ENCODE assay signal across 33 cellular contexts in the genomic region with DNA sequence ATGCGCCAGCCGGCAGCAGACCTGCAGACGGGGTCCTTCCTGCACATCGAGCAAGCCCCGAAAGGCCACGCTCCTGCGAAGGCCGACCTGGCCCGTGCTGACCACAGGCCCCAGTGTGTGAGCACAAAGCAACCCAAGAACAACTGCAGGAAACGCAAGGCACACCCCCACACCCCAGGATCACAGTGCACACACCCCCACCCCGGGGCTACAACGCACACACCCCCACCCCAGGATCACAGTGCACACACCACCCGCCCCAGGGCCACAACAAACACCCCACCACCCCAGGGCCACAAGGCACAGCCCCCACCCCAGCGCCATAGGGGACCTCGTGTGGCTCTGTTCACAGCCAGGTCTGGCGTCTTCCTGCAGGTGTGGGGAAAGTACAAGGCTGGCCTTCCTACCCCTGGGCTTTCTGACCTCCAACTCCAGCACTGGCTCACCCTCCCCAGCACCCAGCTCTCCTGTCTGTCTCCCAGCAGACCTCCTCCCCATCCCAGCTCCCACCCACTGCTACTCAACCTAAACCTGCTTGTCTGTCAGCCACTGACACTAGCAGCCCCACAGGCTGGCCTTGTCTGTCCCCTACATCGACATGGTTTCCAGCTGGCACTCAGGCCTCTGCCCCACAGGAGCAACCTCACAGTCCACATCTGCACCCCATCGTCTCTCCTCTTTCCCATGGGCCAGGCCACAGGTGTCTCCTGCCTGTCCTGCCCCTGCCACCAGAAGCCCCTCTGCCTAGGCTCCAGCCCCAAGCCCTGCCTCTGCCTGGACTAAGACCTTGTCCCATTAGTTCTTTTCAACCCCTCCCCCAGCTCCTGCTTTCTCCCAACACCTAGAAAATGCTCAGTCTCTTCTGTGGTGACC. TPM values are rescaled to one million over a fixed set of nuclear protein-coding genes. Genes with fewer than 3 reads are reported as not detected.
"Had no signal": no experiment of that assay in that cellular context is flagged by ENCODE, and none has a peak within 500 bp of the region (broad histone marks: within the 10 kb centered on the region; RNA-seq: fewer than 3 reads in every experiment).

No MANE protein-coding gene starts in this region.

- H3K4me1 ChIP-seq: pancreas had no signal

- H3K27ac ChIP-seq: brain microvascular endothelial cell, esophagus squamous epithelium, gastroesophageal sphincter, heart right ventricle, neutrophil, pancreas, psoas muscle, right atrium auricular region, SK-N-MC, upper lobe of left lung, WERI-Rb-1 had no signal

- H3K9me3 Mint-ChIP-seq: activated CD4-positive, alpha-beta T cell treated with anti-CD3 and anti-CD28 coated beads, Interleukin-2, amount 10 ng/mL, durations not matched to agents 7 days and 5 days; activated CD8-positive, alpha-beta T cell treated with anti-CD3 and anti-CD28 coated beads for 36 hours; effector memory CD8-positive, alpha-beta T cell; naive thymus-derived CD8-positive, alpha-beta T cell had no signal

- H3K27me3 ChIP-seq: brain microvascular endothelial cell, neutrophil, pancreas, right atrium auricular region, upper lobe of left lung had no signal

- H3K36me3 Mint-ChIP-seq: activated CD8-positive, alpha-beta memory T cell treated with anti-CD3 and anti-CD28 coated beads, Interleukin-2, amount 10 ng/mL, durations not matched to agents 7 days and 5 days; naive thymus-derived CD8-positive, alpha-beta T cell had no signal

- H3K4me1 Mint-ChIP-seq: activated CD4-positive, alpha-beta T cell treated with anti-CD3 and anti-CD28 coated beads, Interleukin-2, amount 10 ng/mL, durations not matched to agents 7 days and 5 days; activated CD8-positive, alpha-beta memory T cell treated with anti-CD3 and anti-CD28 coated beads, Interleukin-2, amount 10 ng/mL, durations not matched to agents 7 days and 5 days; naive thymus-derived CD8-positive, alpha-beta T cell; T-helper 17 cell had no signal

- DNase-seq: activated CD4-positive, alpha-beta T cell treated with anti-CD3 and anti-CD28 coated beads, Interleukin-2, amount 10 ng/mL, durations not matched to agents 7 days and 5 days; activated CD4-positive, CD25-positive, alpha-beta regulatory T cell treated with anti-CD3 and anti-CD28 coated beads, Interleukin-2, amount 50 U/mL, for 72 hours; activated CD8-positive, alpha-beta memory T cell treated with anti-CD3 and anti-CD28 coated beads, Interleukin-2, amount 10 ng/mL, durations not matched to agents 7 days and 5 days; activated CD8-positive, alpha-beta T cell treated with anti-CD3 and anti-CD28 coated beads for 36 hours; activated gamma-delta T cell; activated naive CD4-positive, alpha-beta T cell treated with anti-CD3 and anti-CD28 coated beads, Interleukin-2, amount 50 U/mL, for 16 hours; activated T-cell treated with anti-CD3 and anti-CD28 coated beads for 4 hours; brain microvascular endothelial cell; central memory CD4-positive, alpha-beta T cell; effector memory CD8-positive, alpha-beta T cell; esophagus squamous epithelium; heart right ventricle; islet precursor cell; left colon; stimulated activated CD4-positive, alpha-beta T cell treated with anti-CD3 and anti-CD28 coated beads, Interleukin-2, amount 100 ng/mL, for 24 hours; stimulated activated naive CD4-positive, alpha-beta T cell; SW 1271; T-helper 17 cell; upper lobe of left lung; WERI-Rb-1 had no signal

- H3K27ac Mint-ChIP-seq: activated CD4-positive, alpha-beta T cell treated with anti-CD3 and anti-CD28 coated beads, Interleukin-2, amount 10 ng/mL, durations not matched to agents 7 days and 5 days; activated CD8-positive, alpha-beta memory T cell treated with anti-CD3 and anti-CD28 coated beads, Interleukin-2, amount 10 ng/mL, durations not matched to agents 7 days and 5 days; activated CD8-positive, alpha-beta T cell treated with anti-CD3 and anti-CD28 coated beads for 36 hours; effector memory CD8-positive, alpha-beta T cell; naive thymus-derived CD8-positive, alpha-beta T cell; T-helper 17 cell had no signal

- H3K4me3 ChIP-seq: dorsolateral prefrontal cortex, esophagus squamous epithelium, gastroesophageal sphincter, heart right ventricle, lung, pancreas, psoas muscle, right atrium auricular region, SK-N-MC, upper lobe of left lung had no signal

- ATAC-seq: activated CD8-positive, alpha-beta memory T cell treated with anti-CD3 and anti-CD28 coated beads, Interleukin-2, amount 10 ng/mL, durations not matched to agents 7 days and 5 days; activated CD8-positive, alpha-beta T cell treated with anti-CD3 and anti-CD28 coated beads for 36 hours; effector memory CD8-positive, alpha-beta T cell; gastroesophageal sphincter; left colon; naive thymus-derived CD8-positive, alpha-beta T cell; pancreas; psoas muscle; T-helper 17 cell had no signal

- H3K36me3 ChIP-seq: brain microvascular endothelial cell, esophagus squamous epithelium, gastroesophageal sphincter, heart right ventricle, neutrophil, pancreas, right atrium auricular region, upper lobe of left lung had no signal

- H3K4me3 Mint-ChIP-seq: activated CD4-positive, alpha-beta T cell treated with anti-CD3 and anti-CD28 coated beads, Interleukin-2, amount 10 ng/mL, durations not matched to agents 7 days and 5 days; activated CD8-positive, alpha-beta memory T cell treated with anti-CD3 and anti-CD28 coated beads, Interleukin-2, amount 10 ng/mL, durations not matched to agents 7 days and 5 days; activated CD8-positive, alpha-beta T cell treated with anti-CD3 and anti-CD28 coated beads for 36 hours; effector memory CD8-positive, alpha-beta T cell; naive thymus-derived CD8-positive, alpha-beta T cell; T-helper 17 cell had no signal

- H3K9me3 ChIP-seq: esophagus squamous epithelium, gastroesophageal sphincter, heart right ventricle, neutrophil, pancreas, psoas muscle, right atrium auricular region, upper lobe of left lung had no signal

RNA-seq across cellular contexts. Expression of a gene that starts 29.7 kb away (rescaled TPM):
- total RNA-seq: activated CD4-positive, alpha-beta T cell treated with anti-CD3 and anti-CD28 coated beads, Interleukin-2, amount 10 ng/mL, durations not matched to agents 7 days and 5 days; activated CD8-positive, alpha-beta memory T cell treated with anti-CD3 and anti-CD28 coated beads, Interleukin-2, amount 10 ng/mL, durations not matched to agents 7 days and 5 days; activated CD8-positive, alpha-beta T cell treated with anti-CD3 and anti-CD28 coated beads for 36 hours; aorta; esophagus squamous epithelium; naive thymus-derived CD8-positive, alpha-beta T cell; psoas muscle; T-helper 17 cell; upper lobe of left lung had no signal
- polyA plus RNA-seq: naive thymus-derived CD8-positive, alpha-beta T cell had no signal

RNA-seq across cellular contexts. Expression of a gene that starts 59.2 kb away (rescaled TPM):
- total RNA-seq: activated CD4-positive, alpha-beta T cell treated with anti-CD3 and anti-CD28 coated beads, Interleukin-2, amount 10 ng/mL, durations not matched to agents 7 days and 5 days; activated CD8-positive, alpha-beta memory T cell treated with anti-CD3 and anti-CD28 coated beads, Interleukin-2, amount 10 ng/mL, durations not matched to agents 7 days and 5 days; activated CD8-positive, alpha-beta T cell treated with anti-CD3 and anti-CD28 coated beads for 36 hours; aorta; esophagus squamous epithelium; gastroesophageal sphincter; heart right ventricle; left colon; lung; naive thymus-derived CD8-positive, alpha-beta T cell; pancreas; psoas muscle; right atrium auricular region; skeletal muscle tissue; subcutaneous adipose tissue; T-helper 17 cell; upper lobe of left lung had no signal
- polyA plus RNA-seq: adipose tissue; heart right ventricle; lung; naive thymus-derived CD8-positive, alpha-beta T cell; pancreas had no signal
